ENCODE assay signal across 8 cellular contexts in genomic region chr11:124793466-124794278, GRCh38. TPM values are rescaled to one million over a fixed set of nuclear protein-coding genes. Genes with fewer than 3 reads are reported as not detected.
DNase-seq lines count a peak whose midpoint lies in the region; ATAC-seq, FAIRE-seq and TF ChIP-seq lines count a peak whose summit lies in the region.

No MANE protein-coding gene starts in this region.

- H3K36me3 Mint-ChIP-seq in natural killer cell treated with Interleukin-12 subunit alpha and Interleukin-12 subunit beta and Interleukin-15 and Interleukin-18, amount 100 ng/mL, for 72 hours, result no peaks in the 10 kb centered on the region

- H3K4me3 ChIP-seq in HL-60 (replicated peaks; ENCODE audit: insufficient read depth, low read length) (no peak overlapping the region), epithelial cell of proximal tubule (ENCODE audit: low read depth, low read length) (no peak overlapping the region)

- peak; percentile 59 for TF ChIP-seq CTCF in D721Med (IDR thresholded peaks at IDR 0.05; ENCODE audit: insufficient read depth, missing control alignments)
- TF ChIP-seq CTCF in HL-60 (IDR thresholded peaks at IDR 0.05; ENCODE audit: insufficient read depth, low read length), result peak; percentile 54
- TF ChIP-seq CTCF in epithelial cell of proximal tubule (conservative IDR thresholded peaks at IDR 0.05; ENCODE audit: low read depth, low read length), result peak; percentile 85

- H3K4me1 Mint-ChIP-seq in natural killer cell treated with Interleukin-12 subunit alpha and Interleukin-12 subunit beta and Interleukin-15 and Interleukin-18, amount 100 ng/mL, for 72 hours (ENCODE audit: low read depth in 2 of 2), result peaks cover 35 to 40% of the 10 kb centered on the region in 2 donors

- H3K4me3 Mint-ChIP-seq in natural killer cell treated with Interleukin-12 subunit alpha and Interleukin-12 subunit beta and Interleukin-15 and Interleukin-18, amount 100 ng/mL, for 72 hours, result no peak overlapping the region

- DNase-seq in D721Med (ENCODE audit: insufficient read length, low spot score) (no peak), GM19238 (ENCODE audit: insufficient read length, low spot score) (peak; percentile 24), HL-60 (ENCODE audit: low read depth in 1 of 2, low spot score in 1 of 2) (peak; percentile 26 to 48), RPMI8226 (peak; percentile 67), epithelial cell of proximal tubule (ENCODE audit: low read depth) (no peak), islet precursor cell (no peak)
- DNase-seq in natural killer cell treated with Interleukin-12 subunit alpha and Interleukin-12 subunit beta and Interleukin-15 and Interleukin-18, amount 100 ng/mL, for 72 hours (ENCODE audit: low spot score), result peak; percentile 67
- DNase-seq in effector CD8-positive, alpha-beta T cell (lab: John Stamatoyannopoulos, UW), result no peak

- FAIRE-seq in D721Med (lab: Jason Lieb, UNC), result no peak

- H3K27ac ChIP-seq in HL-60 (replicated peaks), result no peak overlapping the region

- H3K27me3 ChIP-seq in HL-60 (ENCODE audit: insufficient read depth, poor library complexity, severe bottlenecking), result peaks cover under 1% of the 10 kb centered on the region

- no peaks in the 10 kb centered on the region for H3K27me3 Mint-ChIP-seq in natural killer cell treated with Interleukin-12 subunit alpha and Interleukin-12 subunit beta and Interleukin-15 and Interleukin-18, amount 100 ng/mL, for 72 hours

- peak in 1 of 2 donors; percentile 52 for ATAC-seq in natural killer cell treated with Interleukin-12 subunit alpha and Interleukin-12 subunit beta and Interleukin-15 and Interleukin-18, amount 100 ng/mL, for 72 hours

- H3K9me3 Mint-ChIP-seq in natural killer cell treated with Interleukin-12 subunit alpha and Interleukin-12 subunit beta and Interleukin-15 and Interleukin-18, amount 100 ng/mL, for 72 hours, result no peaks in the 10 kb centered on the region

- H3K27ac Mint-ChIP-seq in natural killer cell treated with Interleukin-12 subunit alpha and Interleukin-12 subunit beta and Interleukin-15 and Interleukin-18, amount 100 ng/mL, for 72 hours, result no peak overlapping the region

RNA-seq across cellular contexts. Expression of gene MSANTD2, which starts 6.5 kb away (rescaled TPM):
- 7.2 and 8.5 TPM in 2 replicates for total RNA-seq in epithelial cell of proximal tubule
- 10 to 100 TPM; 10.5 to 20.4 TPM for total RNA-seq in natural killer cell treated with Interleukin-12 subunit alpha and Interleukin-12 subunit beta and Interleukin-15 and Interleukin-18, amount 100 ng/mL, for 72 hours

RNA-seq across cellular contexts. Expression of gene ESAM, which starts 31.6 kb away (rescaled TPM):
- total RNA-seq in epithelial cell of proximal tubule, result 1.8 and 9.9 TPM in 2 replicates
- 1 to 10 TPM in 1 of 2 donors, under 1 TPM in 1; 0.17 to 1.4 TPM for total RNA-seq in natural killer cell treated with Interleukin-12 subunit alpha and Interleukin-12 subunit beta and Interleukin-15 and Interleukin-18, amount 100 ng/mL, for 72 hours

RNA-seq across cellular contexts. Expression of gene VSIG2, which starts 41.6 kb away (rescaled TPM):
- 0.29 and 0.40 TPM in 2 replicates for total RNA-seq in epithelial cell of proximal tubule
- total RNA-seq in natural killer cell treated with Interleukin-12 subunit alpha and Interleukin-12 subunit beta and Interleukin-15 and Interleukin-18, amount 100 ng/mL, for 72 hours, result not detected

RNA-seq across cellular contexts. Expression of gene NRGN, which starts 53.9 kb away (rescaled TPM):
- 2.7 and 5.8 TPM in 2 replicates for total RNA-seq in epithelial cell of proximal tubule
- 1 to 10 TPM in 1 of 2 donors, under 1 TPM in 1; 0.57 to 5.4 TPM for total RNA-seq in natural killer cell treated with Interleukin-12 subunit alpha and Interleukin-12 subunit beta and Interleukin-15 and Interleukin-18, amount 100 ng/mL, for 72 hours

Comparison
In these comparisons a context has a peak if more than half of its experiments do, and no peak if none do; other contexts are left out.
1. DNase-seq: peak in GM19238 (single experiment), HL-60 (2 of 2), RPMI8226 (single experiment) and natural killer cell treated with Interleukin-12 subunit alpha and Interleukin-12 subunit beta and Interleukin-15 and Interleukin-18, amount 100 ng/mL, for 72 hours (single experiment); none in D721Med (single experiment), epithelial cell of proximal tubule (single experiment), effector CD8-positive, alpha-beta T cell (single experiment) and islet precursor cell (single experiment).
2. Peak in every context shown above with its lines, with median percentiles within 50 percentile points of each other: CTCF ChIP-seq.